Comparison of ENCODE assay signal across 1 cellular context in genomic region chr1:21503706-21504377, GRCh38.
TF ChIP-seq lines count a peak whose summit lies in the region.

No MANE protein-coding gene starts in this region.

TF ChIP-seq in endothelial cell of umbilical vein, 7 proteins besides CTCF, POLR2A, EP300 and RAD21 (continued from another document):
- no peak for TF ChIP-seq EZH2 (IDR thresholded peaks at IDR 0.05; ENCODE audit: borderline replicate concordance, low read depth, low read length, severe bottlenecking)
- TF ChIP-seq JUN (IDR thresholded peaks at IDR 0.05; ENCODE audit: borderline replicate concordance, insufficient read depth, insufficient read length, low read depth): no peak
